In genomic region chr22:32830473-32830872, GRCh38 we compare ENCODE assay signal across 15 cellular contexts. TPM values are rescaled to one million over a fixed set of nuclear protein-coding genes. Genes with fewer than 3 reads are reported as not detected.
DNase-seq lines count a peak whose midpoint lies in the region; TF ChIP-seq lines count a peak whose summit lies in the region.
"Had no signal": no experiment of that assay in that cellular context is flagged by ENCODE, and none has a peak within 500 bp of the region (broad histone marks: within the 10 kb centered on the region; RNA-seq: fewer than 3 reads in every experiment).

No MANE protein-coding gene starts in this region.

- H3K4me2 ChIP-seq in BLaER1 treated with 17β-estradiol and CSF1 and Interleukin-3, amounts not matched to agents 10 nM and 100 nM: peak overlapping the region in 9 of 11 experiments; percentile 26 to 80 (median 60); a peak in 17 of 22 replicates
- H3K4me2 ChIP-seq: A549 had no signal

- CTCF ChIA-PET in Caco-2 (lab: Charles Lee): no interaction called here

- H3K9me3 Mint-ChIP-seq in Caco-2 (ENCODE audit: unreplicated experiment): no peaks in the 10 kb centered on the region

- H3K27ac Mint-ChIP-seq in Caco-2 (ENCODE audit: unreplicated experiment): no peak overlapping the region

- no peak overlapping the region for H3K4me3 ChIP-seq in BLaER1 treated with 17β-estradiol and CSF1 and Interleukin-3, amounts not matched to agents 10 nM and 100 nM
- no peak overlapping the region for H3K4me3 ChIP-seq in Caco-2 (ENCODE audit: low read depth, low read length)
- H3K4me3 ChIP-seq: A549, K562, thoracic aorta had no signal

- no peaks in the 10 kb centered on the region for H3K9me3 ChIP-seq in BLaER1 treated with 17β-estradiol and CSF1 and Interleukin-3, amounts not matched to agents 10 nM and 100 nM (replicated peaks in 1 of 11)
- H3K9me3 ChIP-seq in Caco-2: no peaks in the 10 kb centered on the region
- H3K9me3 ChIP-seq: A549, thoracic aorta had no signal

- no peak overlapping the region for H3K27ac ChIP-seq in BLaER1 treated with 17β-estradiol and CSF1 and Interleukin-3, amounts not matched to agents 10 nM and 100 nM
- H3K27ac ChIP-seq in layer of hippocampus (ENCODE audit: low read depth, low read length): peak overlapping the region; percentile 49
- H3K27ac ChIP-seq: A549, epithelial cell of prostate, thoracic aorta had no signal

- BruUV-seq in Caco-2 (replicated peaks; lab: Mats Ljungman, UMichigan): no TSS peak

- peaks cover 0 to 38% (median 30%) of the 10 kb centered on the region in 10 experiments; a peak in 17 of 20 replicates for H3K4me1 ChIP-seq in BLaER1 treated with 17β-estradiol and CSF1 and Interleukin-3, amounts not matched to agents 10 nM and 100 nM
- no peaks in the 10 kb centered on the region for H3K4me1 ChIP-seq in Caco-2
- H3K4me1 ChIP-seq: A549 had no signal

- no peaks in the 10 kb centered on the region for H3K27me3 Mint-ChIP-seq in Caco-2 (ENCODE audit: insufficient read depth, unreplicated experiment)

- no peak overlapping the region for H3K9ac ChIP-seq in BLaER1 treated with 17β-estradiol and CSF1 and Interleukin-3, amounts not matched to agents 10 nM and 100 nM

- intact Hi-C loops in Caco-2 (cut with micrococcal nuclease; ENCODE audit: unreplicated experiment): no loop called here

- H3K36me3 Mint-ChIP-seq in Caco-2 (ENCODE audit: insufficient read depth, unreplicated experiment): peaks cover 38% of the 10 kb centered on the region

- POLR2A ChIA-PET in Caco-2 (lab: Charles Lee): no interaction called here

- no peak for TF ChIP-seq CTCF in Caco-2 (IDR thresholded peaks at IDR 0.05; ENCODE audit: insufficient read depth in 1 of 2, low read depth in 1 of 2, low read length in 1 of 2, severe bottlenecking in 1 of 2, unreplicated experiment in 1 of 2)

- no peaks in the 10 kb centered on the region for H3K4me1 Mint-ChIP-seq in Caco-2 (ENCODE audit: low read depth, unreplicated experiment)

- H3K4me3 Mint-ChIP-seq in Caco-2 (ENCODE audit: unreplicated experiment): no peak overlapping the region

- no peaks in the 10 kb centered on the region for H3K36me3 ChIP-seq in BLaER1 treated with 17β-estradiol and CSF1 and Interleukin-3, amounts not matched to agents 10 nM and 100 nM
- H3K36me3 ChIP-seq in Caco-2 (ENCODE audit: control insufficient read depth, insufficient read depth, low read length): no peaks in the 10 kb centered on the region; the same call in none of the 2 replicates
- H3K36me3 ChIP-seq: thoracic aorta had no signal

- H4K20me1 ChIP-seq in BLaER1 treated with 17β-estradiol and CSF1 and Interleukin-3, amounts not matched to agents 10 nM and 100 nM: no peaks in the 10 kb centered on the region; a peak in 1 of 22 replicates

- peak; percentile 61 for DNase-seq in ecto neural progenitor cell (ENCODE audit: low spot score)
- DNase-seq in pulmonary artery endothelial cell (ENCODE audit: low read depth, low spot score): peak; percentile 47
- no peak for DNase-seq in activated CD4-positive, alpha-beta T cell treated with anti-CD3 and anti-CD28 coated beads, Interleukin-2, amount 50 U/mL, for 48 hours
- no peak for DNase-seq in Caco-2
- no peak for DNase-seq in OCI-M1 (lab: John Stamatoyannopoulos, UW)
- no peak for DNase-seq in NCI-H187 (lab: John Stamatoyannopoulos, UW)
- DNase-seq: activated effector memory CD4-positive, alpha-beta T cell treated with anti-CD3 and anti-CD28 coated beads, Interleukin-2, amount 50 U/mL, for 16 hours; NCI-H1417; NCI-H526 had no signal

- no peaks in the 10 kb centered on the region for H3K27me3 ChIP-seq in BLaER1 treated with 17β-estradiol and CSF1 and Interleukin-3, amounts not matched to agents 10 nM and 100 nM
- no peaks in the 10 kb centered on the region for H3K27me3 ChIP-seq in layer of hippocampus (ENCODE audit: control insufficient read depth, insufficient read depth, low read length)
- H3K27me3 ChIP-seq in Caco-2 (replicated peaks; ENCODE audit: control insufficient read depth, insufficient read depth, low read length): no peaks in the 10 kb centered on the region

RNA-seq across cellular contexts. Expression of gene TIMP3, which starts 29.0 kb away (rescaled TPM):
- total RNA-seq in pulmonary artery endothelial cell (0.07 and 0.85 TPM in 2 replicates), Caco-2 (2022) (72.8 and 86.4 TPM in 2 replicates)

Comparison
In these comparisons a context has a peak if more than half of its experiments do, and no peak if none do; other contexts are left out.
1. DNase-seq: peak in ecto neural progenitor cell (single experiment) and pulmonary artery endothelial cell (single experiment); none in activated CD4-positive, alpha-beta T cell treated with anti-CD3 and anti-CD28 coated beads, Interleukin-2, amount 50 U/mL, for 48 hours (0 of 2), Caco-2 (0 of 2), OCI-M1 (single experiment) and NCI-H187 (0 of 2).
2. RNA of gene TIMP3, which starts 29.0 kb away (total RNA-seq): 72.8 to 86.4 TPM in Caco-2; 0.07 to 0.85 TPM in pulmonary artery endothelial cell; every median in the first group is over 10 times any median in the second.